22 cellular contexts compared by ENCODE assay signal in the genomic region with DNA sequence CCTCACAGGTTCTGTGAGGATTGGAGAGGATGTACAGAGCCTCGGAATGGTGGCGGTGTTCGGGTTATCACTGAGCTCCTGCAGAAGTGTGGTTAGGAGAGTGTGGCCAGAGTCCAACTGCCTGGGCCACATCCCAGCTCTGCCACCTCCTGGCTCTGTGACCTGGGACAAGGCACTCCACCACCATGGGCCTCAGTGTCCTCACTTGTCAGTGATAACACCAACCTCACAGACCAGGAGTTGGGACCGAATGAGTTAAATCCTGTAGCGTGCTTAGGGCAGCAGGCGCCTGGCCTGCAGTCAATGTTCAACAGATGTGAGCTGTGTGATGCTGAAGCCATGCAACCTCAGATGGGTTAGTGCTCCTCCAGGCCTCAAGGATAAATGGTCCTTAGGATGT. TPM values are rescaled to one million over a fixed set of nuclear protein-coding genes. Genes with fewer than 3 reads are reported as not detected.
"Had no signal": no experiment of that assay in that cellular context is flagged by ENCODE, and none has a peak within 500 bp of the region (broad histone marks: within the 10 kb centered on the region; RNA-seq: fewer than 3 reads in every experiment).

No MANE protein-coding gene starts in this region.

- H3K4me3 ChIP-seq: spleen, thyroid gland, upper lobe of right lung had no signal

- H3K9me3 ChIP-seq: spleen, thyroid gland, upper lobe of right lung had no signal

- H3K9me3 Mint-ChIP-seq: activated naive CD8-positive, alpha-beta T cell treated with anti-CD3 and anti-CD28 coated beads for 36 hours; activated T-cell treated with anti-CD3 and anti-CD28 coated beads, Interleukin-2, amount 50 U/mL, for 4 hours; natural killer cell; WTC11 had no signal

- H3K27me3 ChIP-seq: spleen, thyroid gland, upper lobe of right lung had no signal

- ATAC-seq: activated T-cell treated with anti-CD3 and anti-CD28 coated beads, Interleukin-2, amount 50 U/mL, for 4 hours; left colon; natural killer cell; upper lobe of right lung; WTC11 had no signal

- H3K27ac ChIP-seq: spleen, thyroid gland, upper lobe of right lung had no signal

- H3K36me3 Mint-ChIP-seq: activated naive CD8-positive, alpha-beta T cell treated with anti-CD3 and anti-CD28 coated beads for 36 hours; natural killer cell had no signal

- H3K27ac Mint-ChIP-seq: activated naive CD8-positive, alpha-beta T cell treated with anti-CD3 and anti-CD28 coated beads for 36 hours; natural killer cell; WTC11 had no signal

- H3K4me1 ChIP-seq: spleen, thyroid gland, upper lobe of right lung had no signal

- FAIRE-seq: frontal cortex, islet of Langerhans had no signal

- H3K27me3 Mint-ChIP-seq: activated naive CD8-positive, alpha-beta T cell treated with anti-CD3 and anti-CD28 coated beads for 36 hours had no signal

- H3K4me3 Mint-ChIP-seq: activated naive CD8-positive, alpha-beta T cell treated with anti-CD3 and anti-CD28 coated beads for 36 hours; activated T-cell treated with anti-CD3 and anti-CD28 coated beads, Interleukin-2, amount 50 U/mL, for 4 hours; natural killer cell; WTC11 had no signal

- H3K4me1 Mint-ChIP-seq: activated naive CD8-positive, alpha-beta T cell treated with anti-CD3 and anti-CD28 coated beads for 36 hours; natural killer cell had no signal

- DNase-seq: activated CD8-positive, alpha-beta memory T cell treated with anti-CD3 and anti-CD28 coated beads for 24 hours; activated CD8-positive, alpha-beta memory T cell treated with anti-CD3 and anti-CD28 coated beads, Interleukin-2, amount 50 U/mL, for 4 hours; activated naive CD4-positive, alpha-beta T cell treated with Interleukin-2 at 50 U/mL for 16 hours; activated naive CD8-positive, alpha-beta T cell treated with anti-CD3 and anti-CD28 coated beads for 36 hours; activated T-cell treated with anti-CD3 and anti-CD28 coated beads, Interleukin-2, amount 50 U/mL, for 4 hours; dermis blood vessel endothelial cell; effector memory CD4-positive, alpha-beta T cell; glutamatergic neuron; hypothalamus; left colon; midbrain; natural killer cell; spleen; stimulated activated CD4-positive, alpha-beta T cell treated with anti-CD3 and anti-CD28 coated beads, Interleukin-4, amount 100 ng/mL, for 24 hours; stimulated activated naive CD4-positive, alpha-beta T cell treated with Interleukin-2 at 50 U/mL for 16 hours; T-helper 9 cell; thyroid gland; upper lobe of right lung had no signal

RNA-seq across cellular contexts. Expression of a gene that starts 23.6 kb away (rescaled TPM):
- total RNA-seq: T-helper 1 cell treated with Interleukin-12 subunit alpha and Interleukin-12 subunit beta and Interleukin-4 antibody, amounts not matched to agents 30 ng/mL and 1 ng/mL, for 36 hours had no signal
